8 cellular contexts compared by ENCODE assay signal in genomic region chr2:11123856-11124759, GRCh38.
DNase-seq lines count a peak whose midpoint lies in the region; ATAC-seq and TF ChIP-seq lines count a peak whose summit lies in the region.

No MANE protein-coding gene starts in this region.

- peaks cover 3% of the 10 kb centered on the region for H3K27me3 Mint-ChIP-seq in memory B cell
- H3K27me3 Mint-ChIP-seq in stimulated activated memory B cell treated with anti-CD40 and anti-IgM and Interleukin-4, amounts not matched to agents 10 μg/mL and 1 μg/mL and 100 μg/mL, for 72 hours: peaks cover 11% of the 10 kb centered on the region

- no peak overlapping the region for H3K27ac Mint-ChIP-seq in memory B cell
- no peak overlapping the region for H3K27ac Mint-ChIP-seq in stimulated activated memory B cell treated with anti-CD40 and anti-IgM and Interleukin-4, amounts not matched to agents 10 μg/mL and 1 μg/mL and 100 μg/mL, for 72 hours

- ATAC-seq in HG02981 (IDR thresholded peaks at IDR 0.05; ENCODE audit: unreplicated experiment) (peak; percentile 52), memory B cell (ENCODE audit: low read depth) (peak; percentile 45), GM21717 (IDR thresholded peaks at IDR 0.05; ENCODE audit: unreplicated experiment) (no peak)
- ATAC-seq in stimulated activated memory B cell treated with anti-CD40 and anti-IgM and Interleukin-4, amounts not matched to agents 10 μg/mL and 1 μg/mL and 100 μg/mL, for 72 hours: peak; percentile 56

- no peaks in the 10 kb centered on the region for H3K36me3 Mint-ChIP-seq in memory B cell
- H3K36me3 Mint-ChIP-seq in stimulated activated memory B cell treated with anti-CD40 and anti-IgM and Interleukin-4, amounts not matched to agents 10 μg/mL and 1 μg/mL and 100 μg/mL, for 72 hours: no peaks in the 10 kb centered on the region

- peak; percentile 96 for TF ChIP-seq CTCF in choroid plexus epithelial cell (conservative IDR thresholded peaks at IDR 0.05; ENCODE audit: low read depth, low read length)

- peaks cover 13% of the 10 kb centered on the region for H3K4me1 Mint-ChIP-seq in memory B cell
- peaks cover 28% of the 10 kb centered on the region for H3K4me1 Mint-ChIP-seq in stimulated activated memory B cell treated with anti-CD40 and anti-IgM and Interleukin-4, amounts not matched to agents 10 μg/mL and 1 μg/mL and 100 μg/mL, for 72 hours

- no peaks in the 10 kb centered on the region for H3K9me3 Mint-ChIP-seq in memory B cell
- no peaks in the 10 kb centered on the region for H3K9me3 Mint-ChIP-seq in stimulated activated memory B cell treated with anti-CD40 and anti-IgM and Interleukin-4, amounts not matched to agents 10 μg/mL and 1 μg/mL and 100 μg/mL, for 72 hours

- DNase-seq in DMS 273 treated with DMSO at 0.1 percent for 48 hours (lab: John Stamatoyannopoulos, UW) (peak; percentile 19), NCI-H446 treated with DMSO at 0.1 percent for 48 hours (lab: John Stamatoyannopoulos, UW) (peak; percentile 13), choroid plexus epithelial cell (ENCODE audit: low read depth) (peak; percentile 69), memory B cell (ENCODE audit: low spot score in 2 of 2) (peak; percentile 32 to 40)
- DNase-seq in activated CD4-positive, alpha-beta T cell treated with anti-CD3 and anti-CD28 coated beads for 48 hours: peak; percentile 86

- no peak overlapping the region for H3K4me3 ChIP-seq in choroid plexus epithelial cell (ENCODE audit: low read depth, low read length)

- H3K4me3 Mint-ChIP-seq in memory B cell: no peak overlapping the region
- H3K4me3 Mint-ChIP-seq in stimulated activated memory B cell treated with anti-CD40 and anti-IgM and Interleukin-4, amounts not matched to agents 10 μg/mL and 1 μg/mL and 100 μg/mL, for 72 hours: no peak overlapping the region

Comparison
In these comparisons a context has a peak if more than half of its experiments do, and no peak if none do; other contexts are left out.
1. DNase-seq: peak in every context shown above with its lines; median percentile 86 in activated CD4-positive, alpha-beta T cell treated with anti-CD3 and anti-CD28 coated beads for 48 hours; 69 in choroid plexus epithelial cell; 36 in memory B cell; 19 in DMS 273 treated with DMSO at 0.1 percent for 48 hours; 13 in NCI-H446 treated with DMSO at 0.1 percent for 48 hours.